In genomic region chrX:1300449-1300848, GRCh38 we compare ENCODE assay signal across 25 cellular contexts. TPM values are rescaled to one million over a fixed set of nuclear protein-coding genes. Genes with fewer than 3 reads are reported as not detected.
DNase-seq lines count a peak whose midpoint lies in the region; ATAC-seq, FAIRE-seq and TF ChIP-seq lines count a peak whose summit lies in the region.
"Had no signal": no experiment of that assay in that cellular context is flagged by ENCODE, and none has a peak within 500 bp of the region (broad histone marks: within the 10 kb centered on the region; RNA-seq: fewer than 3 reads in every experiment).

No MANE protein-coding gene starts in this region.

- H3K9ac ChIP-seq in ES-I3 (ENCODE audit: low read depth, low read length) (peak overlapping the region; percentile 21; the same call in 1 of the 2 replicates), NT2/D1 (ENCODE audit: insufficient read length, low read depth) (peak overlapping the region; percentile 50), kidney (ENCODE audit: low read length in 2 of 2) (no peak overlapping the region), Karpas-422 (ENCODE audit: low read length) (no peak overlapping the region)
- H3K9ac ChIP-seq: BLaER1 had no signal

- no peak overlapping the region for H3K27ac Mint-ChIP-seq in T-helper 2 cell treated with Interferon-gamma antibody and Interleukin-4, amounts not matched to agents 5 μg/mL and 100 μg/mL, for 36 hours
- H3K27ac Mint-ChIP-seq: CD4-positive, CD25-positive, alpha-beta regulatory T cell had no signal

- H3K27ac ChIP-seq in kidney (ENCODE audit: low read depth in 2 of 2, low read length in 2 of 2) (no peak overlapping the region), Karpas-422 (ENCODE audit: low read length) (no peak overlapping the region)
- H3K27ac ChIP-seq: BLaER1 had no signal

- no peaks in the 10 kb centered on the region for H3K4me1 Mint-ChIP-seq in T-helper 2 cell treated with Interferon-gamma antibody and Interleukin-4, amounts not matched to agents 5 μg/mL and 100 μg/mL, for 36 hours (ENCODE audit: low read depth)
- H3K4me1 Mint-ChIP-seq: CD4-positive, CD25-positive, alpha-beta regulatory T cell had no signal

- no peaks in the 10 kb centered on the region for H3K27me3 Mint-ChIP-seq in T-helper 2 cell treated with Interferon-gamma antibody and Interleukin-4, amounts not matched to agents 5 μg/mL and 100 μg/mL, for 36 hours (ENCODE audit: low read depth)
- H3K27me3 Mint-ChIP-seq: CD4-positive, CD25-positive, alpha-beta regulatory T cell had no signal

- H2AFZ ChIP-seq in Karpas-422 (ENCODE audit: low read length), result no peak overlapping the region

- H3K27me3 ChIP-seq in NT2/D1 (ENCODE audit: insufficient read depth, insufficient read length), result no peaks in the 10 kb centered on the region
- H3K27me3 ChIP-seq in Karpas-422 (ENCODE audit: low read length), result no peaks in the 10 kb centered on the region
- H3K27me3 ChIP-seq: BLaER1, MG63 had no signal

- intact Hi-C loops in kidney (cut with DNase I), result no loop called here

- no peaks in the 10 kb centered on the region for H3K9me2 ChIP-seq in Karpas-422 (replicated peaks; ENCODE audit: insufficient read depth, low read length)

- TF ChIP-seq CTCF in kidney (IDR thresholded peaks at IDR 0.05; ENCODE audit: borderline replicate concordance, extremely low read depth, insufficient read depth), result no peak

- ATAC-seq in HG02870 (IDR thresholded peaks at IDR 0.05; ENCODE audit: unreplicated experiment), result no peak
- ATAC-seq: HepG2, K562, Panc1 had no signal

- H3K79me2 ChIP-seq in Karpas-422 (ENCODE audit: low read length), result no peaks in the 10 kb centered on the region

- no peaks in the 10 kb centered on the region for H3K9me3 ChIP-seq in ES-I3 (ENCODE audit: control insufficient read depth, insufficient read depth, low read length)
- peaks cover 19% of the 10 kb centered on the region; the same call in 1 of the 2 replicates for H3K9me3 ChIP-seq in NT2/D1 (ENCODE audit: insufficient read depth, low read length)
- H3K9me3 ChIP-seq in kidney (ENCODE audit: control insufficient read depth in 1 of 2, low read length in 2 of 2), result no peaks in the 10 kb centered on the region
- H3K9me3 ChIP-seq in Karpas-422 (ENCODE audit: low read length), result peaks cover 6% of the 10 kb centered on the region; the same call in 1 of the 2 replicates

- DNase-seq in NT2/D1 (ENCODE audit: low read depth, low spot score) (peak; percentile 79), iPS DF 19.7 (ENCODE audit: low read depth, low spot score) (peak; percentile 17), kidney (peak; percentile 44), Karpas-422 (no peak), KG1 (lab: John Stamatoyannopoulos, UW) (no peak)
- no peak for DNase-seq in T-helper 2 cell treated with Interferon-gamma antibody and Interleukin-4, amounts not matched to agents 5 μg/mL and 100 μg/mL, for 36 hours (ENCODE audit: low spot score)
- DNase-seq: CD4-positive, CD25-positive, alpha-beta regulatory T cell; DMS153; MG63; NCI-H1105 treated with DMSO at 0.1 percent for 48 hours; NCI-H2029; NCI-H446; NCI-H526; NCI-H82; SHP77 treated with DMSO at 0.1 percent for 48 hours had no signal

- H3K9me3 Mint-ChIP-seq in T-helper 2 cell treated with Interferon-gamma antibody and Interleukin-4, amounts not matched to agents 5 μg/mL and 100 μg/mL, for 36 hours, result peaks cover 16% of the 10 kb centered on the region

- no peak overlapping the region for H3K4me2 ChIP-seq in Karpas-422 (ENCODE audit: low read depth, low read length, poor library complexity, severe bottlenecking)
- H3K4me2 ChIP-seq: BLaER1 had no signal

- H4K20me1 ChIP-seq in Karpas-422 (ENCODE audit: insufficient read depth, low read depth, low read length), result no peaks in the 10 kb centered on the region
- H4K20me1 ChIP-seq: BLaER1 had no signal

- H3K36me3 Mint-ChIP-seq in T-helper 2 cell treated with Interferon-gamma antibody and Interleukin-4, amounts not matched to agents 5 μg/mL and 100 μg/mL, for 36 hours (ENCODE audit: low read depth), result no peaks in the 10 kb centered on the region
- H3K36me3 Mint-ChIP-seq: CD4-positive, CD25-positive, alpha-beta regulatory T cell had no signal

- no peaks in the 10 kb centered on the region for H3K36me3 ChIP-seq in ES-I3 (ENCODE audit: insufficient read depth, low read length)
- H3K36me3 ChIP-seq in NT2/D1 (ENCODE audit: insufficient read depth, insufficient read length, low read length), result peaks cover 7% of the 10 kb centered on the region
- no peaks in the 10 kb centered on the region for H3K36me3 ChIP-seq in kidney (ENCODE audit: control insufficient read depth in 1 of 2, insufficient read depth in 2 of 2, low read length in 2 of 2)
- no peaks in the 10 kb centered on the region for H3K36me3 ChIP-seq in Karpas-422 (ENCODE audit: insufficient read depth, low read length)
- H3K36me3 ChIP-seq: BLaER1, MG63 had no signal

- no peak overlapping the region for H3K4me3 Mint-ChIP-seq in T-helper 2 cell treated with Interferon-gamma antibody and Interleukin-4, amounts not matched to agents 5 μg/mL and 100 μg/mL, for 36 hours
- H3K4me3 Mint-ChIP-seq: CD4-positive, CD25-positive, alpha-beta regulatory T cell had no signal

- peaks cover 3% of the 10 kb centered on the region; the same call in 1 of the 2 replicates for H3K4me1 ChIP-seq in ES-I3 (ENCODE audit: insufficient read depth, low read length)
- peaks cover 3% of the 10 kb centered on the region for H3K4me1 ChIP-seq in NT2/D1 (ENCODE audit: insufficient read depth, insufficient read length)
- H3K4me1 ChIP-seq in kidney (ENCODE audit: control insufficient read depth in 1 of 2, insufficient read depth in 1 of 2, low read depth in 1 of 2, low read length in 2 of 2), result no peaks in the 10 kb centered on the region
- H3K4me1 ChIP-seq in Karpas-422 (ENCODE audit: low read length), result no peaks in the 10 kb centered on the region
- H3K4me1 ChIP-seq: BLaER1 had no signal

- no peak overlapping the region for H3K4me3 ChIP-seq in NT2/D1 (ENCODE audit: insufficient read length, low read depth)
- no peak overlapping the region for H3K4me3 ChIP-seq in kidney (ENCODE audit: low read length in 2 of 2)
- no peak overlapping the region for H3K4me3 ChIP-seq in Karpas-422 (ENCODE audit: low read length)
- H3K4me3 ChIP-seq: BLaER1, K562, MG63 had no signal

- no peak for FAIRE-seq in kidney (lab: Jason Lieb, UNC)
- FAIRE-seq: G401.6, HepG2, K562 had no signal

RNA-seq across cellular contexts. Expression of gene CSF2RA, which starts 31.8 kb away (rescaled TPM):
- 15.5 TPM for total RNA-seq in kidney
- 1.9 TPM for polyA plus RNA-seq in kidney (ENCODE audit: insufficient read depth, low read depth, low replicate concordance)
- total RNA-seq in Karpas-422 (2014; rRNA removed; shearing (Covaris generic); ENCODE audit: low replicate concordance), result not detected in 2 replicates
- total RNA-seq: CD4-positive, CD25-positive, alpha-beta regulatory T cell; HepG2; K562; OCI-LY7 had no signal
- polyA plus RNA-seq: CD4-positive, CD25-positive, alpha-beta regulatory T cell; HepG2; K562 had no signal

RNA-seq across cellular contexts. Expression of gene IL3RA, which starts 36.1 kb away (rescaled TPM):
- 4.6 TPM for total RNA-seq in kidney
- polyA plus RNA-seq in kidney (ENCODE audit: insufficient read depth, low read depth, low replicate concordance), result 10.2 TPM
- not detected in 2 replicates for total RNA-seq in Karpas-422 (2014; rRNA removed; shearing (Covaris generic); ENCODE audit: low replicate concordance)
- total RNA-seq: A172, HepG2, HT1080, K562, OCI-LY7 had no signal
- polyA plus RNA-seq: HepG2, K562 had no signal

Comparison
In these comparisons a context has a peak if more than half of its experiments do, and no peak if none do; other contexts are left out.
1. H3K9ac ChIP-seq: peak in ES-I3 (single experiment) and NT2/D1 (single experiment); none in kidney (0 of 2) and Karpas-422 (single experiment).
2. DNase-seq: peak in NT2/D1 (single experiment), iPS DF 19.7 (single experiment) and kidney (single experiment); none in Karpas-422 (single experiment), T-helper 2 cell treated with Interferon-gamma antibody and Interleukin-4, amounts not matched to agents 5 μg/mL and 100 μg/mL, for 36 hours (single experiment) and KG1 (single experiment).
3. RNA of gene CSF2RA, which starts 31.8 kb away (total RNA-seq): 15.5 TPM in kidney (single experiment); not detected in Karpas-422; every median in the first group is over 10 times any median in the second.